9 cellular contexts compared by ENCODE assay signal in the genomic region with DNA sequence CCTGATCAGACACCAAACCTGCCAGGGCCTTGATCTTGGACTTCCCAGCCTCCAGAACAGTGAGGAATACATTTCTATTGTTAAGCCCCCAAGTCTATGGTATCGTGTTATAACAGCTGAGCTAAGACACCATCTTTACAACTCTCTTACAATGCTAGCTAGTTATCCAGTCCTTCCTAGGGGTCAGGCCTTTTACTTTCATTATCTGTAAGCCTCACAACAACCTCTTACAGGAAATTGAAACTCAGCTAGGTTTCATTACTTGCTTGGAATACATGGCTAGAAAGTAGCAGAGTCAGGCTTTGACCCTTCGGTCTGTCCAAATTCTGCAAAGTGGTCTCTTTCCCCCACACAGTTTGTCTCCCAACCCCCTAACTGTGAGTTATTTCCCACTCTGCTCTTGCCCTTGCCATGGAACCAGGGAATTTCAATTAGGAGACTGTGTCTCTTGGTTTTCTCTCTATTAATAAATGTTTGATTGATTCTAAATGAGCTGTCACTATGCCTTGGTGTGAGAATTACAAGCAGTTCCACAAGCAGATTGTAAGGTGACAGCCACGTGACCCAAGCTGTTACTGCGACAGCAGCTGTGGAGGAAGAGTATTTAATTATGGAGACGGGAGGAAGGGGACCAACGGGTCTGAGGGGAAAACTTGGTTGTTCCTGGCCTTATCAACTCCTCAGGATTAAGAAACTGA. TPM values are rescaled to one million over a fixed set of nuclear protein-coding genes. Genes with fewer than 3 reads are reported as not detected.
DNase-seq lines count a peak whose midpoint lies in the region; ATAC-seq and TF ChIP-seq lines count a peak whose summit lies in the region.
"Had no signal": no experiment of that assay in that cellular context is flagged by ENCODE, and none has a peak within 500 bp of the region (broad histone marks: within the 10 kb centered on the region; RNA-seq: fewer than 3 reads in every experiment).

No MANE protein-coding gene starts in this region.

- ATAC-seq in HG03432 (IDR thresholded peaks at IDR 0.05; ENCODE audit: unreplicated experiment) (peak; percentile 95), upper lobe of right lung (no peak)

- no peaks in the 10 kb centered on the region for H3K4me1 ChIP-seq in upper lobe of right lung

- no peak for TF ChIP-seq CTCF in GM12865 (IDR thresholded peaks at IDR 0.05; ENCODE audit: insufficient read depth, low read depth, low read length, missing control alignments)
- TF ChIP-seq CTCF in GM20000 (IDR thresholded peaks at IDR 0.05; ENCODE audit: extremely low read depth, missing control alignments) = no peak
- TF ChIP-seq CTCF in upper lobe of right lung (IDR thresholded peaks at IDR 0.05) = no peak

- intact Hi-C loops in head of caudate nucleus (cut with DNase I) = no loop called here
- intact Hi-C loops in upper lobe of right lung (cut with DNase I) = no loop called here

- DNase-seq in GM12865 (ENCODE audit: low read depth) (peak; percentile 63), GM20000 (ENCODE audit: low spot score) (peak; percentile 58), head of caudate nucleus (peak in 22 of 42 donors; percentile 5 to 61 (median 34)), DMS53 (lab: John Stamatoyannopoulos, UW) (no peak), NCI-H187 treated with DMSO at 0.1 percent for 48 hours (lab: John Stamatoyannopoulos, UW) (no peak), putamen (ENCODE audit: low spot score) (no peak), upper lobe of right lung (no peak)
- DNase-seq: T-helper 9 cell had no signal

- H3K27ac ChIP-seq in upper lobe of right lung = no peak overlapping the region

- H3K4me3 ChIP-seq in GM12865 (ENCODE audit: low read depth, low read length) (peak overlapping the region; percentile 11; the same call in 1 of the 2 replicates), upper lobe of right lung (no peak overlapping the region)

- H3K9me3 ChIP-seq in upper lobe of right lung = no peaks in the 10 kb centered on the region

- no peaks in the 10 kb centered on the region for H3K36me3 ChIP-seq in upper lobe of right lung

- no peaks in the 10 kb centered on the region for H3K27me3 ChIP-seq in upper lobe of right lung

RNA-seq across cellular contexts. Expression of a gene that starts 38.4 kb away (rescaled TPM):
- 17.6 TPM for total RNA-seq in upper lobe of right lung

Comparison
In these comparisons a context has a peak if more than half of its experiments do, and no peak if none do; other contexts are left out.
1. DNase-seq: peak in GM12865 (single experiment), GM20000 (single experiment) and head of caudate nucleus (22 of 42); none in DMS53 (single experiment), NCI-H187 treated with DMSO at 0.1 percent for 48 hours (single experiment), putamen (single experiment) and upper lobe of right lung (single experiment).